In genomic region chr3:96576935-96577334, GRCh38 we compare ENCODE assay signal across 27 cellular contexts.
"Had no signal": no experiment of that assay in that cellular context is flagged by ENCODE, and none has a peak within 500 bp of the region (broad histone marks: within the 10 kb centered on the region; RNA-seq: fewer than 3 reads in every experiment).

No MANE protein-coding gene starts in this region.

- H3K27ac ChIP-seq: stomach, suprapubic skin, testis, thoracic aorta, thyroid gland, tibial artery, tibial nerve, transverse colon, upper lobe of left lung, upper lobe of right lung, uterus, vagina had no signal

- H3K27me3 ChIP-seq: stomach, suprapubic skin, testis, thyroid gland, tibial artery, tibial nerve, transverse colon, upper lobe of left lung, upper lobe of right lung, uterus, vagina had no signal

- ATAC-seq: stimulated activated effector memory CD8-positive, alpha-beta T cell treated with anti-CD3 and anti-CD28 coated beads, Interleukin-12 subunit alpha, Interleukin-12 subunit beta, amount 100 ng/mL, for 72 hours; stimulated activated memory B cell treated with anti-CD40 and anti-IgM and Interleukin-4, amounts not matched to agents 10 μg/mL and 1 μg/mL and 100 μg/mL, for 72 hours; stimulated activated naive B cell treated with anti-CD40 and anti-IgM and Interleukin-4, amounts not matched to agents 10 μg/mL and 1 μg/mL and 100 μg/mL, for 72 hours; stimulated activated naive CD8-positive, alpha-beta T cell treated with anti-CD3 and anti-CD28 coated beads, Interleukin-15, amount 100 ng/mL, for 72 hours; stimulated activated naive CD8-positive, alpha-beta T cell treated with anti-CD3 and anti-CD28 coated beads, Interleukin-15, Interleukin-2, amounts not matched to agents 100 U/mL and 50 U/mL, for 24 hours; upper lobe of right lung had no signal

- H3K36me3 ChIP-seq: stomach, suprapubic skin, thoracic aorta, thyroid gland, tibial artery, tibial nerve, transverse colon, upper lobe of left lung, upper lobe of right lung, uterus, vagina had no signal

- H3K4me1 ChIP-seq: stomach, suprapubic skin, testis, thyroid gland, tibial artery, tibial nerve, transverse colon, upper lobe of left lung, upper lobe of right lung, uterus, vagina had no signal

- FAIRE-seq: urothelium cell line had no signal

- DNase-seq: stimulated activated CD4-positive, alpha-beta T cell treated with anti-CD3 and anti-CD28 coated beads, Interleukin-2, amount 100 ng/mL, for 48 hours; stimulated activated CD4-positive, alpha-beta T cell treated with anti-CD3 and anti-CD28 coated beads, Interleukin-4, amount 100 ng/mL, for 1 hour; stimulated activated CD4-positive, alpha-beta T cell treated with anti-CD3 and anti-CD28 coated beads, Interleukin-4, amount 100 ng/mL, for 24 hours; stimulated activated CD4-positive, alpha-beta T cell treated with anti-CD3 and anti-CD28 coated beads, Interleukin-4, amount 100 ng/mL, for 4 hours; stimulated activated CD8-positive, alpha-beta memory T cell treated with anti-CD3 and anti-CD28 coated beads, Interleukin-4, amount 100 ng/mL, for 48 hours; stimulated activated naive B cell treated with anti-CD40 and anti-IgM and Interleukin-4, amounts not matched to agents 10 μg/mL and 1 μg/mL and 100 μg/mL, for 72 hours; stimulated activated naive CD4-positive, alpha-beta T cell; stimulated activated naive CD4-positive, alpha-beta T cell treated with Interleukin-2 at 50 U/mL for 16 hours; stimulated activated naive CD8-positive, alpha-beta T cell treated with anti-CD3 and anti-CD28 coated beads, Interleukin-15, amount 100 ng/mL, for 72 hours; stimulated activated naive CD8-positive, alpha-beta T cell treated with anti-CD3 and anti-CD28 coated beads, Interleukin-15, Interleukin-2, amounts not matched to agents 100 U/mL and 50 U/mL, for 24 hours; stomach; substantia nigra; testis; thyroid gland; tibial artery; transverse colon; trophoblast cell; upper lobe of left lung; upper lobe of right lung; uterus had no signal

- H3K4me3 ChIP-seq: stomach, suprapubic skin, testis, thoracic aorta, thyroid gland, tibial artery, tibial nerve, transverse colon, upper lobe of left lung, upper lobe of right lung, uterus, vagina had no signal

- H3K9me3 ChIP-seq: testis, thyroid gland, uterus, vagina had no signal
